Comparison of ENCODE assay signal across 10 cellular contexts in the genomic region with DNA sequence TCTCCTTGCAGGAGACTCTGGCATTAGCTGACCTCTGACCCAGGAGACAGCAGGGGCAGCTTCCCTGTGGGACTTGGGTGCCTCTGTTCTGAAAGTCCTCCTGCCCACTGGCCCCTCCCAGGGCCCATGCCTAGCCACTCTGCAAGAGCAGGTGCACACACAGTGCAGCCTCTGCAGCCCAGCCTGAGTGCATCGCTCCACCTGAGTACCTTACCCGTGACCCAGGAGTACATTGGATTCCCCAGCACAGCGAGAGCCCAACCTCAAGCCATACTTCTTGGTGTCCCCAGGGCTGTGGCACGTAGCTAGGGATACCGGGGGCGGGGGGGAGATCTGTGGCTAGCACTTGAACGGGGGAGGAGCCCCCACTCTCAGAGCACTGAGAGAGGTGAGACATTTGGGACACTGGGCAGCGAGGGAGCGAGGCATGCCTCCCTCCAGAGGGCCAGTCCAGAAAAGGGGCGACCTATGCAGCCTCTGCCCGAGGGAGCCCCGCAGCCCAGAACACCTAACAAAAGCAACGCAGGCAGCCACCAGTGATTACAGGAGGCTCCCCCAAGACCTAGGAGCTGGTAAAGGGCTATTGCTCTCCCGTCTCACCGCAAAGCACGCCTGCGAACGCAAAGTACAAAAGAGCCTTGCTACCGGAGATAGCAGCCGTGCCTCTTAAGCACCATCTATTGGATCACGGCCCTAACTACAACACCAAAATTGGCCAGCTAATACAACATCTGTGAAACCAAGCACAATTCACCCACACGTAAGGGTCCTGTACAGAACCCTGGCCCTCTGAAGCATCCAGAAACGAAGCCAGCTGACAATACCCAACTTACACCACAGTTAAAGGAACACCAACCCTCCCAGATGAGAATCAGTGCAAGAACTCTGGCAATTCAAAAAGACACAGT. TPM values are rescaled to one million over a fixed set of nuclear protein-coding genes. Genes with fewer than 3 reads are reported as not detected.
DNase-seq lines count a peak whose midpoint lies in the region; ATAC-seq and TF ChIP-seq lines count a peak whose summit lies in the region.
"Had no signal": no experiment of that assay in that cellular context is flagged by ENCODE, and none has a peak within 500 bp of the region (broad histone marks: within the 10 kb centered on the region; RNA-seq: fewer than 3 reads in every experiment).

No MANE protein-coding gene starts in this region.

- H3K27me3 ChIP-seq in Panc1 (ENCODE audit: control insufficient read depth, insufficient read depth, low read length): no peaks in the 10 kb centered on the region
- H3K27me3 ChIP-seq in smooth muscle cell (ENCODE audit: low read depth): no peaks in the 10 kb centered on the region

- ATAC-seq in Panc1: 0 out of 2 replicates have a peak, but pooled peaks have one; percentile 53
- ATAC-seq in left ventricle myocardium superior: peak; percentile 56

- DNase-seq in SKM-1 treated with dmso at 0.1 percent for 144 hours (lab: John Stamatoyannopoulos, UW; ENCODE audit: unreplicated experiment) (peak; percentile 29), SKM-1 (lab: John Stamatoyannopoulos, UW; ENCODE audit: unreplicated experiment) (no peak), Panc1 (ENCODE audit: low read depth, low spot score) (no peak), left ventricle myocardium superior (no peak), smooth muscle cell (lab: John Stamatoyannopoulos, UW; ENCODE audit: unreplicated experiment) (no peak), NCI-H345 treated with DMSO at 0.1 percent for 48 hours (lab: John Stamatoyannopoulos, UW; ENCODE audit: unreplicated experiment) (no peak), OCI-LY7 (ENCODE audit: low spot score) (no peak)
- no peak for DNase-seq in activated CD4-positive, alpha-beta T cell treated with anti-CD3 and anti-CD28 coated beads for 48 hours

- H3K4me3 ChIP-seq in Panc1 (ENCODE audit: low read depth in 2 of 2, low read length in 2 of 2): no peak overlapping the region; a peak in 1 of 4 replicates
- no peak overlapping the region for H3K4me3 ChIP-seq in smooth muscle cell
- H3K4me3 ChIP-seq in OCI-LY7 (ENCODE audit: low read depth, low read length, poor library complexity, severe bottlenecking): no peak overlapping the region

- 62% methylated on average over 23 of the region's 23 CpGs for WGBS in smooth muscle cell (ENCODE audit: low lambda C conversion rate)

- H3K4me1 ChIP-seq in Panc1 (ENCODE audit: control insufficient read depth, insufficient read depth, low read length) (no peaks in the 10 kb centered on the region), smooth muscle cell (ENCODE audit: low read depth) (no peaks in the 10 kb centered on the region), OCI-LY7 (ENCODE audit: insufficient read depth, low read length, poor library complexity, severe bottlenecking) (no peaks in the 10 kb centered on the region)

- H3K9me3 ChIP-seq in Panc1 (ENCODE audit: control insufficient read depth, insufficient read depth, low read depth, low read length) (no peaks in the 10 kb centered on the region), smooth muscle cell (replicated peaks; ENCODE audit: low read depth) (no peaks in the 10 kb centered on the region), OCI-LY7 (ENCODE audit: low read length) (no peaks in the 10 kb centered on the region)

- in situ Hi-C loops in Panc1 (cut with HindIII; ENCODE audit: low pct_unique_long_range_greater_than_20kb, low sequenced_read_pairs): no loop called here

- POLR2A ChIA-PET in Panc1 (lab: Charles Lee): no interaction called here
- POLR2A ChIA-PET in OCI-LY7 (lab: Charles Lee): no interaction called here

- no peaks in the 10 kb centered on the region for H3K9me2 ChIP-seq in OCI-LY7 (ENCODE audit: insufficient read depth, low read length)

- CTCF ChIA-PET in Panc1 (lab: Charles Lee) (no interaction called here), OCI-LY7 (lab: Charles Lee; ENCODE audit: unreplicated experiment) (no interaction called here)

- no peaks in the 10 kb centered on the region for H3K79me2 ChIP-seq in smooth muscle cell (ENCODE audit: low read depth)
- no peaks in the 10 kb centered on the region for H3K79me2 ChIP-seq in OCI-LY7 (ENCODE audit: insufficient read depth, low read depth, low read length)

- no peak overlapping the region for H3K9ac ChIP-seq in smooth muscle cell (ENCODE audit: low read depth)

- BruUV-seq in Panc1 (replicated peaks; lab: Mats Ljungman, UMichigan) (no TSS peak), OCI-LY7 (replicated peaks; lab: Mats Ljungman, UMichigan) (no TSS peak)

- no peak overlapping the region for H2AFZ ChIP-seq in smooth muscle cell (ENCODE audit: low read depth)
- H2AFZ ChIP-seq in OCI-LY7 (ENCODE audit: low read length): no peak overlapping the region

- H3K27ac ChIP-seq in Panc1 (ENCODE audit: low read length) (no peak overlapping the region), smooth muscle cell (ENCODE audit: low read depth) (no peak overlapping the region), OCI-LY7 (ENCODE audit: low read depth, low read length, poor library complexity, severe bottlenecking) (no peak overlapping the region)

- no peaks in the 10 kb centered on the region for H4K20me1 ChIP-seq in smooth muscle cell (ENCODE audit: low read depth)
- H4K20me1 ChIP-seq in OCI-LY7 (ENCODE audit: insufficient read depth, low read length): no peaks in the 10 kb centered on the region

- H3K36me3 ChIP-seq in Panc1 (ENCODE audit: control insufficient read depth, insufficient read depth, low read length): no peaks in the 10 kb centered on the region
- no peaks in the 10 kb centered on the region for H3K36me3 ChIP-seq in smooth muscle cell (ENCODE audit: low read depth)
- H3K36me3 ChIP-seq in OCI-LY7 (ENCODE audit: insufficient read depth, low read length): no peaks in the 10 kb centered on the region

- intact Hi-C loops in Panc1 (cut with micrococcal nuclease; ENCODE audit: unreplicated experiment): no loop called here
- intact Hi-C loops in left ventricle myocardium superior (cut with micrococcal nuclease): no loop called here
- intact Hi-C loops in OCI-LY7 (cut with micrococcal nuclease; ENCODE audit: unreplicated experiment): no loop called here

- H3K4me2 ChIP-seq in smooth muscle cell (peak overlapping the region; percentile 25), OCI-LY7 (ENCODE audit: low read length) (no peak overlapping the region)

- no peaks in the 10 kb centered on the region for H3F3A ChIP-seq in smooth muscle cell (ENCODE audit: low read depth)

- TF ChIP-seq CTCF in Panc1 (IDR thresholded peaks at IDR 0.05) (no peak), smooth muscle cell (IDR thresholded peaks at IDR 0.05; ENCODE audit: borderline replicate concordance, insufficient read depth, poor library complexity, severe bottlenecking) (peak; percentile 39), OCI-LY7 (conservative IDR thresholded peaks at IDR 0.05; ENCODE audit: low read length) (no peak)

RNA-seq across cellular contexts. Expression of gene PRDM9, which starts 0.8 kb away (rescaled TPM):
- total RNA-seq in Panc1 (2021; ENCODE audit: unreplicated experiment): not detected
- not detected for polyA plus RNA-seq in Panc1 (2012; ENCODE audit: insufficient read length)
- not detected for total RNA-seq in left ventricle myocardium superior
- total RNA-seq in smooth muscle cell: not detected in 2 replicates
- polyA plus RNA-seq in smooth muscle cell: not detected in 2 replicates
- not detected in 2 replicates for total RNA-seq in OCI-LY7 (2014; rRNA removed; shearing (Covaris generic))
- not detected in 2 replicates for total RNA-seq in OCI-LY7 (2022)
- total RNA-seq: endothelial cell of umbilical vein had no signal
- polyA plus RNA-seq: AG04450, endothelial cell of umbilical vein had no signal
